25 cellular contexts compared by ENCODE assay signal in genomic region chr11:77249427-77249826, GRCh38. TPM values are rescaled to one million over a fixed set of nuclear protein-coding genes. Genes with fewer than 3 reads are reported as not detected.
DNase-seq lines count a peak whose midpoint lies in the region; ATAC-seq, FAIRE-seq and TF ChIP-seq lines count a peak whose summit lies in the region.
"Had no signal": no experiment of that assay in that cellular context is flagged by ENCODE, and none has a peak within 500 bp of the region (broad histone marks: within the 10 kb centered on the region; RNA-seq: fewer than 3 reads in every experiment).

No MANE protein-coding gene starts in this region.

- no peak overlapping the region for H3K4me3 Mint-ChIP-seq in activated T-cell treated with anti-CD3 and anti-CD28 coated beads, Interleukin-2, amount 50 U/mL, for 24 hours
- H3K4me3 Mint-ChIP-seq in activated T-cell treated with anti-CD3 and anti-CD28 coated beads, Interleukin-2, amount 50 U/mL, for 4 hours: no peak overlapping the region
- H3K4me3 Mint-ChIP-seq: memory B cell; naive thymus-derived CD4-positive, alpha-beta T cell; T-helper 17 cell had no signal

- no peak for ATAC-seq in activated T-cell treated with anti-CD3 and anti-CD28 coated beads, Interleukin-2, amount 50 U/mL, for 4 hours
- ATAC-seq in GM21737 (IDR thresholded peaks at IDR 0.05; ENCODE audit: unreplicated experiment) (no peak), GM21390 (IDR thresholded peaks at IDR 0.05; ENCODE audit: unreplicated experiment) (no peak), GM18907 (IDR thresholded peaks at IDR 0.05; ENCODE audit: unreplicated experiment) (no peak)
- ATAC-seq: naive thymus-derived CD4-positive, alpha-beta T cell; T-helper 17 cell; upper lobe of right lung had no signal

- no peak for TF ChIP-seq CTCF in fibroblast of mammary gland (conservative IDR thresholded peaks at IDR 0.05; ENCODE audit: control insufficient read depth, insufficient read depth, low read depth, low read length)

- peaks cover 11% of the 10 kb centered on the region for H3K27me3 Mint-ChIP-seq in activated T-cell treated with anti-CD3 and anti-CD28 coated beads, Interleukin-2, amount 50 U/mL, for 24 hours
- no peaks in the 10 kb centered on the region for H3K27me3 Mint-ChIP-seq in activated T-cell treated with anti-CD3 and anti-CD28 coated beads, Interleukin-2, amount 50 U/mL, for 4 hours (ENCODE audit: low read depth)
- H3K27me3 Mint-ChIP-seq: memory B cell, T-helper 17 cell had no signal

- H3K27ac Mint-ChIP-seq in activated T-cell treated with anti-CD3 and anti-CD28 coated beads, Interleukin-2, amount 50 U/mL, for 24 hours: peak overlapping the region; percentile 47
- H3K27ac Mint-ChIP-seq: memory B cell; naive thymus-derived CD4-positive, alpha-beta T cell; T-helper 17 cell had no signal

- H3K4me3 ChIP-seq in fibroblast of mammary gland (ENCODE audit: control insufficient read depth, low read depth, low read length): no peak overlapping the region
- H3K4me3 ChIP-seq: upper lobe of right lung had no signal

- no peak for DNase-seq in activated T-cell treated with anti-CD3 and anti-CD28 coated beads, Interleukin-2, amount 50 U/mL, for 24 hours
- no peak for DNase-seq in activated T-cell treated with anti-CD3 and anti-CD28 coated beads, Interleukin-2, amount 50 U/mL, for 4 hours
- DNase-seq in RPMI7951 (ENCODE audit: low read depth): peak; percentile 58
- DNase-seq in fibroblast of mammary gland (ENCODE audit: low read depth): peak; percentile 41
- peak; percentile 63 for DNase-seq in urothelium cell line (ENCODE audit: low spot score)
- DNase-seq: activated CD8-positive, alpha-beta memory T cell treated with anti-CD3 and anti-CD28 coated beads, Interleukin-2, amount 50 U/mL, for 4 hours; activated effector memory CD4-positive, alpha-beta T cell treated with Interleukin-2 at 50 U/mL for 16 hours; BE2C; COR-L47; foreskin melanocyte; hypothalamus; kidney; MM.1S; naive thymus-derived CD4-positive, alpha-beta T cell; NCI-H1436 treated with DMSO at 0.1 percent for 48 hours; NCI-H748 treated with DMSO at 0.1 percent for 48 hours; stimulated activated CD8-positive, alpha-beta memory T cell treated with anti-CD3 and anti-CD28 coated beads, Interleukin-4, amount 100 ng/mL, for 48 hours; T-helper 17 cell; upper lobe of right lung; WERI-Rb-1 had no signal

- FAIRE-seq in urothelium cell line (lab: Jason Lieb, UNC): no peak
- FAIRE-seq: kidney had no signal

- peaks cover 12% of the 10 kb centered on the region for H3K9me3 Mint-ChIP-seq in activated T-cell treated with anti-CD3 and anti-CD28 coated beads, Interleukin-2, amount 50 U/mL, for 24 hours
- H3K9me3 Mint-ChIP-seq in activated T-cell treated with anti-CD3 and anti-CD28 coated beads, Interleukin-2, amount 50 U/mL, for 4 hours: peaks cover 22% of the 10 kb centered on the region

- no peaks in the 10 kb centered on the region for H3K36me3 Mint-ChIP-seq in activated T-cell treated with anti-CD3 and anti-CD28 coated beads, Interleukin-2, amount 50 U/mL, for 24 hours (ENCODE audit: low read depth)
- no peaks in the 10 kb centered on the region for H3K36me3 Mint-ChIP-seq in activated T-cell treated with anti-CD3 and anti-CD28 coated beads, Interleukin-2, amount 50 U/mL, for 4 hours (ENCODE audit: insufficient read depth)
- H3K36me3 Mint-ChIP-seq: memory B cell; naive thymus-derived CD4-positive, alpha-beta T cell had no signal

- peaks cover 25% of the 10 kb centered on the region for H3K4me1 Mint-ChIP-seq in activated T-cell treated with anti-CD3 and anti-CD28 coated beads, Interleukin-2, amount 50 U/mL, for 24 hours (ENCODE audit: low read depth)
- peaks cover 11% of the 10 kb centered on the region for H3K4me1 Mint-ChIP-seq in activated T-cell treated with anti-CD3 and anti-CD28 coated beads, Interleukin-2, amount 50 U/mL, for 4 hours (ENCODE audit: low read depth)
- H3K4me1 Mint-ChIP-seq: memory B cell, T-helper 17 cell had no signal

RNA-seq across cellular contexts. Expression of gene GDPD4, which starts 52.1 kb away (rescaled TPM):
- total RNA-seq in activated T-cell treated with anti-CD3 and anti-CD28 coated beads, Interleukin-2, amount 50 U/mL, for 4 hours: not detected
- total RNA-seq in RPMI7951 (2014; rRNA removed; shearing (Covaris generic)): not detected in 2 replicates
- total RNA-seq: kidney; naive thymus-derived CD4-positive, alpha-beta T cell; omental fat pad; T-helper 17 cell; upper lobe of right lung had no signal

Comparison
In these comparisons a context has a peak if more than half of its experiments do, and no peak if none do; other contexts are left out.
1. DNase-seq: peak in RPMI7951 (single experiment), fibroblast of mammary gland (single experiment) and urothelium cell line (single experiment); none in activated T-cell treated with anti-CD3 and anti-CD28 coated beads, Interleukin-2, amount 50 U/mL, for 24 hours (single experiment) and activated T-cell treated with anti-CD3 and anti-CD28 coated beads, Interleukin-2, amount 50 U/mL, for 4 hours (single experiment).